9 cellular contexts compared by ENCODE assay signal in genomic region chr19:41691268-41691970, GRCh38. TPM values are rescaled to one million over a fixed set of nuclear protein-coding genes. Genes with fewer than 3 reads are reported as not detected.
DNase-seq lines count a peak whose midpoint lies in the region; ATAC-seq and TF ChIP-seq lines count a peak whose summit lies in the region.
"Had no signal": no experiment of that assay in that cellular context is flagged by ENCODE, and none has a peak within 500 bp of the region (broad histone marks: within the 10 kb centered on the region; RNA-seq: fewer than 3 reads in every experiment).

No MANE protein-coding gene starts in this region.

- no peak overlapping the region for H3K4me3 Mint-ChIP-seq in activated CD8-positive, alpha-beta T cell treated with anti-CD3 and anti-CD28 coated beads for 36 hours

- H3K27me3 Mint-ChIP-seq in activated CD8-positive, alpha-beta T cell treated with anti-CD3 and anti-CD28 coated beads for 36 hours: peaks cover 26% of the 10 kb centered on the region

- H3K27ac ChIP-seq in KMS-11 (no peak overlapping the region), right lobe of liver (no peak overlapping the region)

- H3K4me3 ChIP-seq in KMS-11 (IDR thresholded peaks at IDR 0.05; ENCODE audit: insufficient read depth, low read depth, low read length) (no peak overlapping the region), right lobe of liver (no peak overlapping the region)

- no peak overlapping the region for H3K9ac ChIP-seq in KMS-11

- ATAC-seq in activated CD8-positive, alpha-beta T cell treated with anti-CD3 and anti-CD28 coated beads for 36 hours: peak; percentile 37
- ATAC-seq in right lobe of liver (peak; percentile 28 to 54 (median 50)), GM21381 (IDR thresholded peaks at IDR 0.05; ENCODE audit: unreplicated experiment) (no peak), HG02970 (IDR thresholded peaks at IDR 0.05; ENCODE audit: low FRiP score, unreplicated experiment) (no peak)

- no peaks in the 10 kb centered on the region for H3K4me1 ChIP-seq in KMS-11 (ENCODE audit: low read depth, poor library complexity, severe bottlenecking)
- H3K4me1 ChIP-seq in right lobe of liver: no peaks in the 10 kb centered on the region

- TF ChIP-seq POLR2A in right lobe of liver (IDR thresholded peaks at IDR 0.05): no peak

- H3K4me1 Mint-ChIP-seq in activated CD8-positive, alpha-beta T cell treated with anti-CD3 and anti-CD28 coated beads for 36 hours (ENCODE audit: low read depth): no peaks in the 10 kb centered on the region

- TF ChIP-seq CTCF in KMS-11 (conservative IDR thresholded peaks at IDR 0.05; ENCODE audit: low read depth, low read length) (peak; percentile 78), right lobe of liver (IDR thresholded peaks at IDR 0.05) (peak; percentile 22 to 58 (median 46))
- TF ChIP-seq CTCF in activated CD8-positive, alpha-beta T cell treated with anti-CD3 and anti-CD28 coated beads for 36 hours (IDR thresholded peaks at IDR 0.05): peak; percentile 64

- intact Hi-C loops in activated CD8-positive, alpha-beta T cell treated with anti-CD3 and anti-CD28 coated beads for 36 hours (cut with micrococcal nuclease): no loop called here
- intact Hi-C loops in right lobe of liver (cut with DNase I): loop anchor here in 1 of 2 donors (10.0 kb wide), 1 partner anchor 47 kb away; no protein-coding TSS in a partner anchor

- H3K27me3 ChIP-seq in KMS-11 (ENCODE audit: insufficient read depth, low read depth): peaks cover 37% of the 10 kb centered on the region
- H3K27me3 ChIP-seq in right lobe of liver: no peaks in the 10 kb centered on the region

- DNase-seq in NCI-H2081 (lab: John Stamatoyannopoulos, UW): peak; percentile 2 to 22
- no peak for DNase-seq in NCI-H2081 treated with DMSO at 0.1 percent for 48 hours (lab: John Stamatoyannopoulos, UW)
- DNase-seq in activated CD8-positive, alpha-beta T cell treated with anti-CD3 and anti-CD28 coated beads for 36 hours: peak; percentile 45
- peak in 1 of 3 donors; percentile 55 for DNase-seq in right lobe of liver
- no peak for DNase-seq in A172 (ENCODE audit: low spot score)

- H3K9me3 ChIP-seq in right lobe of liver: no peaks in the 10 kb centered on the region

- WGBS in right lobe of liver (ENCODE audit: insufficient coverage, low coverage, low lambda C conversion rate, missing lambda C conversion rate): 18% methylated on average over 16 of the region's 20 CpGs

- H3K4me2 ChIP-seq in KMS-11: no peak overlapping the region

- H2AFZ ChIP-seq in KMS-11 (ENCODE audit: low read depth): no peak overlapping the region

- H3K36me3 ChIP-seq in KMS-11 (ENCODE audit: insufficient read depth) (no peaks in the 10 kb centered on the region), right lobe of liver (no peaks in the 10 kb centered on the region)

- H4K20me1 ChIP-seq in KMS-11 (ENCODE audit: insufficient read depth): no peaks in the 10 kb centered on the region

- H3K79me2 ChIP-seq in KMS-11 (ENCODE audit: insufficient read depth, low read depth): no peaks in the 10 kb centered on the region

- POLR2A ChIA-PET in activated CD8-positive, alpha-beta T cell treated with anti-CD3 and anti-CD28 coated beads for 36 hours (lab: Charles Lee): no interaction called here

- CTCF ChIA-PET in activated CD8-positive, alpha-beta T cell treated with anti-CD3 and anti-CD28 coated beads for 36 hours (lab: Charles Lee): interaction anchor here (0.7 to 3.9 kb wide), 24 partner anchors 9 to 100 kb away, joined by 3 to 26 read pairs (median 4); no protein-coding TSS in a partner anchor

- H3K27ac Mint-ChIP-seq in activated CD8-positive, alpha-beta T cell treated with anti-CD3 and anti-CD28 coated beads for 36 hours: no peak overlapping the region

- peaks cover 9% of the 10 kb centered on the region for H3K9me3 Mint-ChIP-seq in activated CD8-positive, alpha-beta T cell treated with anti-CD3 and anti-CD28 coated beads for 36 hours

- H3K36me3 Mint-ChIP-seq in activated CD8-positive, alpha-beta T cell treated with anti-CD3 and anti-CD28 coated beads for 36 hours (ENCODE audit: low read depth): no peaks in the 10 kb centered on the region

RNA-seq across cellular contexts. Expression of gene CEACAM7, which starts 3.3 kb away (rescaled TPM):
- total RNA-seq in activated CD8-positive, alpha-beta T cell treated with anti-CD3 and anti-CD28 coated beads for 36 hours: not detected
- total RNA-seq in right lobe of liver: not detected
- not detected in 2 replicates for total RNA-seq in A172 (2014; rRNA removed; shearing (Covaris generic))
- total RNA-seq: myocyte had no signal

RNA-seq across cellular contexts. Expression of gene CEACAM5, which starts 17.0 kb away (rescaled TPM):
- not detected for total RNA-seq in activated CD8-positive, alpha-beta T cell treated with anti-CD3 and anti-CD28 coated beads for 36 hours
- not detected for total RNA-seq in right lobe of liver
- not detected in 2 replicates for total RNA-seq in A172 (2014; rRNA removed; shearing (Covaris generic))
- total RNA-seq: myocyte had no signal

Comparison
In these comparisons a context has a peak if more than half of its experiments do, and no peak if none do; other contexts are left out.
1. DNase-seq: peak in NCI-H2081 (2 of 2) and activated CD8-positive, alpha-beta T cell treated with anti-CD3 and anti-CD28 coated beads for 36 hours (single experiment); none in NCI-H2081 treated with DMSO at 0.1 percent for 48 hours (single experiment) and A172 (single experiment).
2. ATAC-seq: peak in activated CD8-positive, alpha-beta T cell treated with anti-CD3 and anti-CD28 coated beads for 36 hours (single experiment) and right lobe of liver (4 of 4); none in GM21381 (single experiment) and HG02970 (single experiment).
3. Peak in every context shown above with its lines, with median percentiles within 50 percentile points of each other: CTCF ChIP-seq.